Comparison of ENCODE assay signal across 8 cellular contexts in the genomic region with DNA sequence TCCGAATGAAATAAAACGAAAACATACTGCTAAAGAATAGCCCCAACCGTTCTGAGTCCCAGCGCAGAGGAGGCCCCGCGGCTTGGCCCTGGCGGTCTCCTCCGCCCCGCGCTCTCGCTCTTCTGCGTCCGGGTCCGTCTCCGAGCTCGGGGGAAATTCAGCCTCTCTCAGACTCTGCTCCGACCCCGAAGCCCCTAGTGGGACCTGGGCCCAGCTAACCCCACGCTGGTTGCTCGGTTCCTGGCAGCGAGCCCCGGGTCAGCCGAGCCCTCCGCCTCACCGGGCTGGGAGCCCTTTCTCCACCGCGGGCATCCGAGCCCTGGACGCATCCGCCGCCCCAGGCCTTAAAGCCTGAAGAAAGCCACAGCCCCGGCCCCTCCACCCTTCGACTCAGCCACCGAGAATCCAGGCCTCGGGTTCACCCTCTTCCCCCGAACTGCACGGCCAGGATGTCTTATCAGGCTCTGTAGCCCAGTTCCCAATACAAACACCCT. TPM values are rescaled to one million over a fixed set of nuclear protein-coding genes. Genes with fewer than 3 reads are reported as not detected.
DNase-seq lines count a peak whose midpoint lies in the region; ATAC-seq and TF ChIP-seq lines count a peak whose summit lies in the region.

No MANE protein-coding gene starts in this region.

- ATAC-seq in activated CD8-positive, alpha-beta memory T cell treated with anti-CD3 and anti-CD28 coated beads, Interleukin-2, amount 10 ng/mL, durations not matched to agents 7 days and 5 days: no peak

- peaks cover 13% of the 10 kb centered on the region for H3K4me1 ChIP-seq in mesodermal cell (ENCODE audit: control insufficient read depth, insufficient read depth, low read length, poor library complexity, severe bottlenecking)
- peaks cover 18 to 63% (median 52%) of the 10 kb centered on the region in 4 donors for H3K4me1 ChIP-seq in transverse colon

- TF ChIP-seq CTCF in brain (conservative IDR thresholded peaks at IDR 0.05): no peak
- TF ChIP-seq CTCF in transverse colon (IDR thresholded peaks at IDR 0.05): no peak

- H3K27me3 ChIP-seq in transverse colon: peaks cover 96% of the 10 kb centered on the region

- in situ Hi-C loops in transverse colon (cut with MboI; ENCODE audit: low pct_ligation_motif_present in 1 of 4, low pct_unique_long_range_greater_than_20kb in 1 of 4, low sequenced_read_pairs in 3 of 4): loop anchor here in 1 of 4 donors (25.0 kb wide), 1 partner anchor 436 kb away; no protein-coding TSS in a partner anchor

- CTCF ChIA-PET in activated CD8-positive, alpha-beta memory T cell treated with anti-CD3 and anti-CD28 coated beads, Interleukin-2, amount 10 ng/mL, durations not matched to agents 7 days and 5 days (lab: Charles Lee): interaction anchor here (1.0 to 1.8 kb wide), 2 partner anchors 9 to 11 kb away, joined by 4 to 7 read pairs; no protein-coding TSS in a partner anchor

- no peak for TF ChIP-seq POLR2A in transverse colon (IDR thresholded peaks at IDR 0.05)

- peaks cover 66% of the 10 kb centered on the region for H3K27me3 Mint-ChIP-seq in activated CD8-positive, alpha-beta memory T cell treated with anti-CD3 and anti-CD28 coated beads, Interleukin-2, amount 10 ng/mL, durations not matched to agents 7 days and 5 days
- H3K27me3 Mint-ChIP-seq in brain: peaks cover 89% of the 10 kb centered on the region

- H3K36me3 ChIP-seq in mesodermal cell (ENCODE audit: control insufficient read depth, insufficient read depth, low read length): no peaks in the 10 kb centered on the region
- no peaks in the 10 kb centered on the region for H3K36me3 ChIP-seq in transverse colon

- no peak overlapping the region for H3K27ac ChIP-seq in mesodermal cell (ENCODE audit: low read depth, low read length, severe bottlenecking)
- H3K27ac ChIP-seq in transverse colon: peak overlapping the region; percentile 41 to 64 (median 56)

- H3K4me1 Mint-ChIP-seq in activated CD8-positive, alpha-beta memory T cell treated with anti-CD3 and anti-CD28 coated beads, Interleukin-2, amount 10 ng/mL, durations not matched to agents 7 days and 5 days: peaks cover 30% of the 10 kb centered on the region
- peaks cover 32% of the 10 kb centered on the region for H3K4me1 Mint-ChIP-seq in brain

- intact Hi-C loops in transverse colon (cut with DNase I; ENCODE audit: low total_unique reads): no loop called here

- DNase-seq in activated CD8-positive, alpha-beta memory T cell treated with anti-CD3 and anti-CD28 coated beads, Interleukin-2, amount 10 ng/mL, durations not matched to agents 7 days and 5 days: no peak
- DNase-seq in activated CD8-positive, alpha-beta memory T cell treated with anti-CD3 and anti-CD28 coated beads, Interleukin-2, amount 50 U/mL, for 4 hours: no peak
- DNase-seq in transverse colon (no peak), NCI-H510A treated with DMSO at 0.1 percent for 48 hours (lab: John Stamatoyannopoulos, UW) (no peak), amniotic stem cell (lab: John Stamatoyannopoulos, UW) (no peak)
- no peak for DNase-seq in stimulated activated CD4-positive, alpha-beta T cell treated with anti-CD3 and anti-CD28 coated beads, Interleukin-12 subunit alpha, Interleukin-12 subunit beta, amount 100 ng/mL, for 4 hours

- no peaks in the 10 kb centered on the region for H3K9me3 Mint-ChIP-seq in activated CD8-positive, alpha-beta memory T cell treated with anti-CD3 and anti-CD28 coated beads, Interleukin-2, amount 10 ng/mL, durations not matched to agents 7 days and 5 days (ENCODE audit: low read depth)
- H3K9me3 Mint-ChIP-seq in brain: peaks cover 0 to 8% (median 5%) of the 10 kb centered on the region in 5 experiments

- peak overlapping the region; percentile 42 for H3K4me3 Mint-ChIP-seq in activated CD8-positive, alpha-beta memory T cell treated with anti-CD3 and anti-CD28 coated beads, Interleukin-2, amount 10 ng/mL, durations not matched to agents 7 days and 5 days
- peak overlapping the region; percentile 36 to 88 (median 78) for H3K4me3 Mint-ChIP-seq in brain

- peak overlapping the region; percentile 40 for H3K27ac Mint-ChIP-seq in activated CD8-positive, alpha-beta memory T cell treated with anti-CD3 and anti-CD28 coated beads, Interleukin-2, amount 10 ng/mL, durations not matched to agents 7 days and 5 days
- peak overlapping the region in 3 of 5 experiments; percentile 35 to 62 (median 62) for H3K27ac Mint-ChIP-seq in brain

- H3K4me3 ChIP-seq in mesodermal cell (ENCODE audit: extremely low read depth, insufficient read depth, low read length, poor library complexity, severe bottlenecking) (peak overlapping the region; percentile 37), transverse colon (peak overlapping the region; percentile 20 to 51 (median 30))

- H3K9me3 ChIP-seq in mesodermal cell (ENCODE audit: control insufficient read depth, low read length): no peaks in the 10 kb centered on the region
- H3K9me3 ChIP-seq in transverse colon: no peaks in the 10 kb centered on the region

- TF ChIP-seq EP300 in transverse colon (IDR thresholded peaks at IDR 0.05; ENCODE audit: low read depth): no peak

- WGBS in mesodermal cell (ENCODE audit: insufficient coverage in 2 of 2), 2 experiments: 1 to 2% methylated on average over 30 to 34 of the region's 37 CpGs
- WGBS in transverse colon (ENCODE audit: low coverage in 1 of 2), 2 donors: 8% methylated on average over 37 of the region's 37 CpGs; no CpG with 5 or more reads in 1 of the 2 donors

- no peaks in the 10 kb centered on the region for H3K36me3 Mint-ChIP-seq in activated CD8-positive, alpha-beta memory T cell treated with anti-CD3 and anti-CD28 coated beads, Interleukin-2, amount 10 ng/mL, durations not matched to agents 7 days and 5 days
- H3K36me3 Mint-ChIP-seq in brain: no peaks in the 10 kb centered on the region

RNA-seq across cellular contexts. Expression of a gene that starts 1.2 kb away (rescaled TPM):
- not detected for total RNA-seq in activated CD8-positive, alpha-beta memory T cell treated with anti-CD3 and anti-CD28 coated beads, Interleukin-2, amount 10 ng/mL, durations not matched to agents 7 days and 5 days
- 5.5 TPM for polyA plus RNA-seq in brain (ENCODE audit: insufficient read depth, low read depth, low replicate concordance)
- 15.1 TPM for polyA plus RNA-seq in mesodermal cell (2013, experiment 1 of 2)
- polyA plus RNA-seq in mesodermal cell (2013, experiment 2 of 2): 11.4 TPM
- total RNA-seq in transverse colon: 10 to 100 TPM in 2 of 4 donors, 1 to 10 TPM in 2; 2.6 to 13.5 (median 8.7) TPM

RNA-seq across cellular contexts. Expression of a gene that starts 51.4 kb away (rescaled TPM):
- total RNA-seq in activated CD8-positive, alpha-beta memory T cell treated with anti-CD3 and anti-CD28 coated beads, Interleukin-2, amount 10 ng/mL, durations not matched to agents 7 days and 5 days: not detected
- polyA plus RNA-seq in brain (ENCODE audit: insufficient read depth, low read depth, low replicate concordance): not detected
- 4.6 TPM for polyA plus RNA-seq in mesodermal cell (2013, experiment 1 of 2)
- 6.8 TPM for polyA plus RNA-seq in mesodermal cell (2013, experiment 2 of 2)
- 1 to 10 TPM in 1 of 4 donors, not detected in 3; 2.4 TPM for total RNA-seq in transverse colon
